In genomic region chr20:33127422-33128097, GRCh38 we compare ENCODE assay signal across 18 cellular contexts. TPM values are rescaled to one million over a fixed set of nuclear protein-coding genes. Genes with fewer than 3 reads are reported as not detected.
"Had no signal": no experiment of that assay in that cellular context is flagged by ENCODE, and none has a peak within 500 bp of the region (broad histone marks: within the 10 kb centered on the region; RNA-seq: fewer than 3 reads in every experiment).

No MANE protein-coding gene starts in this region.

- H3K9me3 Mint-ChIP-seq: activated naive CD4-positive, alpha-beta T cell treated with anti-CD3 and anti-CD28 coated beads, Interleukin-2, amount 50 U/mL, for 72 hours; activated T-cell treated with anti-CD3 and anti-CD28 coated beads, Interleukin-2, amount 50 U/mL, for 24 hours had no signal

- DNase-seq: activated effector memory CD4-positive, alpha-beta T cell treated with Interleukin-2 at 50 U/mL for 16 hours; activated T-cell treated with anti-CD3 and anti-CD28 coated beads, Interleukin-2, amount 50 U/mL, for 24 hours; amygdala; brain microvascular endothelial cell; dorsolateral prefrontal cortex; glutamatergic neuron; left cardiac atrium; mesenchymal stem cell; stimulated activated CD4-positive, alpha-beta T cell treated with anti-CD3 and anti-CD28 coated beads, Interleukin-4, amount 100 ng/mL, for 4 hours; stomach; T-helper 17 cell had no signal

- ATAC-seq: activated naive CD4-positive, alpha-beta T cell treated with anti-CD3 and anti-CD28 coated beads, Interleukin-2, amount 50 U/mL, for 72 hours; left cardiac atrium; T-helper 17 cell had no signal

- H3K27ac Mint-ChIP-seq: activated naive CD4-positive, alpha-beta T cell treated with anti-CD3 and anti-CD28 coated beads, Interleukin-2, amount 50 U/mL, for 72 hours; activated T-cell treated with anti-CD3 and anti-CD28 coated beads, Interleukin-2, amount 50 U/mL, for 24 hours; T-helper 17 cell had no signal

- H3K9me3 ChIP-seq: esophagus muscularis mucosa, stomach, thoracic aorta had no signal

- H3K4me1 ChIP-seq: esophagus muscularis mucosa had no signal

- H3K27ac ChIP-seq: brain microvascular endothelial cell, dorsolateral prefrontal cortex, esophagus muscularis mucosa, skin epidermis, thoracic aorta had no signal

- H3K4me1 Mint-ChIP-seq: T-helper 17 cell had no signal

- H3K36me3 ChIP-seq: brain microvascular endothelial cell, esophagus muscularis mucosa, stomach, thoracic aorta had no signal

- H3K27me3 ChIP-seq: brain microvascular endothelial cell, stomach had no signal

- H3K4me3 ChIP-seq: dorsolateral prefrontal cortex, esophagus muscularis mucosa, skin epidermis, stomach, thoracic aorta had no signal

- H3K4me3 Mint-ChIP-seq: activated T-cell treated with anti-CD3 and anti-CD28 coated beads, Interleukin-2, amount 50 U/mL, for 24 hours; T-helper 17 cell had no signal

RNA-seq across cellular contexts. Expression of gene BPIFA2, which starts 40.4 kb away (rescaled TPM):
- total RNA-seq: activated naive CD4-positive, alpha-beta T cell treated with anti-CD3 and anti-CD28 coated beads, Interleukin-2, amount 50 U/mL, for 72 hours; cerebellum; left cardiac atrium; osteocyte; renal cortical epithelial cell; stomach; T-helper 17 cell; thoracic aorta had no signal

RNA-seq across cellular contexts. Expression of gene BPIFB4, which starts 48.1 kb away (rescaled TPM):
- total RNA-seq: activated naive CD4-positive, alpha-beta T cell treated with anti-CD3 and anti-CD28 coated beads, Interleukin-2, amount 50 U/mL, for 72 hours; cerebellum; esophagus muscularis mucosa; left cardiac atrium; osteocyte; renal cortical epithelial cell; stomach; T-helper 17 cell; thoracic aorta had no signal
